ENCODE assay signal across 17 cellular contexts in genomic region chr10:44196336-44196735, GRCh38.
A peak's percentile ranks its signal among the peaks of the same experiment; 100 is the strongest.
DNase-seq lines count a peak whose midpoint lies in the region; ATAC-seq and TF ChIP-seq lines count a peak whose summit lies in the region.
"Had no signal": no experiment of that assay in that cellular context is flagged by ENCODE, and none has a peak within 500 bp of the region (broad histone marks: within the 10 kb centered on the region; RNA-seq: fewer than 3 reads in every experiment).

No MANE protein-coding gene starts in this region.

- no peak for TF ChIP-seq RAD21 in IMR-90 (IDR thresholded peaks at IDR 0.05; ENCODE audit: low read length)

- dilution Hi-C loops in IMR-90 (cut with HindIII; ENCODE audit: low sequenced_read_pairs, unreplicated experiment), result no loop called here

- no peak overlapping the region for H3K4me2 ChIP-seq in IMR-90 (ENCODE audit: low read depth, low read length)

- H3K4me3 ChIP-seq in IMR-90 (ENCODE audit: insufficient read depth, low read depth, low read length), result no peak overlapping the region
- no peak overlapping the region for H3K4me3 ChIP-seq in uterus
- H3K4me3 ChIP-seq: BLaER1 had no signal

- CTCF ChIA-PET in activated CD8-positive, alpha-beta T cell treated with anti-CD3 and anti-CD28 coated beads, Interleukin-2, amount 10 ng/mL, durations not matched to agents 7 days and 5 days (lab: Charles Lee), result no interaction called here
- CTCF ChIA-PET in activated CD8-positive, alpha-beta T cell treated with anti-CD3 and anti-CD28 coated beads for 36 hours (lab: Charles Lee), result no interaction called here
- CTCF ChIA-PET in IMR-90 (lab: Yijun Ruan, JAX), result interaction anchor here (0.5 to 1.2 kb wide), 2 partner anchors 113 to 506 kb away, joined by 3 to 5 read pairs; no protein-coding TSS in a partner anchor

- H3K9me3 ChIP-seq in IMR-90 (ENCODE audit: control insufficient read depth, insufficient read depth, low read length) (peaks cover 2% of the 10 kb centered on the region), uterus (no peaks in the 10 kb centered on the region)
- H3K9me3 ChIP-seq: BLaER1, Caco-2 had no signal

- peaks cover 16% of the 10 kb centered on the region for H3K27me3 ChIP-seq in IMR-90 (ENCODE audit: control insufficient read depth, insufficient read depth, low read length)
- H3K27me3 ChIP-seq in uterus, result no peaks in the 10 kb centered on the region
- H3K27me3 ChIP-seq: BLaER1 had no signal

- peaks cover 3% of the 10 kb centered on the region; the same call in 1 of the 2 replicates for H4K20me1 ChIP-seq in IMR-90 (ENCODE audit: insufficient read depth, low read length)
- H4K20me1 ChIP-seq: BLaER1 had no signal

- H3K56ac ChIP-seq in IMR-90 (ENCODE audit: extremely low read depth, insufficient read depth, low read length), result no peak overlapping the region

- H2BK120ac ChIP-seq in IMR-90 (ENCODE audit: low read depth, low read length), result peak overlapping the region; percentile 2; the same call in 1 of the 2 replicates

- H3K18ac ChIP-seq in IMR-90 (ENCODE audit: low read depth, low read length), result no peak overlapping the region

- intact Hi-C loops in activated CD8-positive, alpha-beta T cell treated with anti-CD3 and anti-CD28 coated beads for 36 hours (cut with micrococcal nuclease), result no loop called here
- intact Hi-C loops in IMR-90 (cut with micrococcal nuclease) (no loop called here), uterus (cut with DNase I; ENCODE audit: low total_unique reads) (no loop called here)

- no TSS peak for BruUV-seq in IMR-90 (replicated peaks; lab: Mats Ljungman, UMichigan)

- H3K36me3 ChIP-seq in IMR-90 (ENCODE audit: control insufficient read depth, insufficient read depth, low read length) (no peaks in the 10 kb centered on the region), uterus (no peaks in the 10 kb centered on the region)
- H3K36me3 ChIP-seq: BLaER1 had no signal

- H4K8ac ChIP-seq in IMR-90 (ENCODE audit: low read depth in 2 of 2, low read length in 2 of 2), result peak overlapping the region in 1 of 2 experiments; percentile 2; a peak in 1 of 4 replicates

- H2BK20ac ChIP-seq in IMR-90 (ENCODE audit: low read depth, low read length), result 0 out of 2 replicates have a peak overlapping the region, but pooled peaks have one; percentile 24

- peaks cover 27% of the 10 kb centered on the region for H3K4me1 ChIP-seq in IMR-90 (ENCODE audit: control insufficient read depth, insufficient read depth, low read length)
- peaks cover 0 to 11% of the 10 kb centered on the region in 2 donors for H3K4me1 ChIP-seq in uterus
- H3K4me1 ChIP-seq: Caco-2 had no signal

- H3K27ac ChIP-seq in IMR-90 (ENCODE audit: insufficient read depth, low read length), result no peak overlapping the region
- peak overlapping the region; percentile 39 to 59 for H3K27ac ChIP-seq in uterus
- H3K27ac ChIP-seq: 22Rv1, BLaER1, HL-60 had no signal

- DNase-seq in activated CD8-positive, alpha-beta T cell treated with anti-CD3 and anti-CD28 coated beads, Interleukin-2, amount 10 ng/mL, durations not matched to agents 7 days and 5 days, result peak; percentile 1
- no peak for DNase-seq in activated CD8-positive, alpha-beta T cell treated with anti-CD3 and anti-CD28 coated beads for 36 hours
- no peak for DNase-seq in IMR-90
- DNase-seq in neural crest cell (ENCODE audit: low read depth, low spot score), result no peak
- no peak for DNase-seq in uterus
- no peak for DNase-seq in stimulated activated CD4-positive, alpha-beta T cell treated with anti-CD3 and anti-CD28 coated beads, Interleukin-4, amount 100 ng/mL, for 4 hours
- no peak for DNase-seq in activated naive CD4-positive, alpha-beta T cell treated with anti-CD3 and anti-CD28 coated beads, Interleukin-2, amount 50 U/mL, for 72 hours (ENCODE audit: low spot score in 2 of 2)
- DNase-seq: AML-193; Caco-2; CD8-positive, alpha-beta memory T cell; DMS53; GF-D8; HCEC 1CT; HFFc6 had no signal

- no peak overlapping the region for H2BK5ac ChIP-seq in IMR-90 (ENCODE audit: low read depth, low read length, poor library complexity, severe bottlenecking)

- H2AFZ ChIP-seq in IMR-90 (replicated peaks; ENCODE audit: low read length, poor library complexity), result no peak overlapping the region

- POLR2A ChIA-PET in activated CD8-positive, alpha-beta T cell treated with anti-CD3 and anti-CD28 coated beads, Interleukin-2, amount 10 ng/mL, durations not matched to agents 7 days and 5 days (lab: Charles Lee), result no interaction called here
- POLR2A ChIA-PET in activated CD8-positive, alpha-beta T cell treated with anti-CD3 and anti-CD28 coated beads for 36 hours (lab: Charles Lee), result no interaction called here
- POLR2A ChIA-PET in IMR-90 (lab: Charles Lee; ENCODE audit: unreplicated experiment), result no interaction called here

- no peak overlapping the region for H2AK9ac ChIP-seq in IMR-90 (replicated peaks; ENCODE audit: low read depth, low read length, poor library complexity)

- TF ChIP-seq POLR2A in IMR-90 (IDR thresholded peaks at IDR 0.05; ENCODE audit: low read depth, low read length), result no peak
- TF ChIP-seq POLR2A in uterus (IDR thresholded peaks at IDR 0.05), result no peak

- H3K14ac ChIP-seq in IMR-90 (replicated peaks; ENCODE audit: low read depth, low read length), result no peak overlapping the region

- H3K36me3 Mint-ChIP-seq in activated CD8-positive, alpha-beta T cell treated with anti-CD3 and anti-CD28 coated beads, Interleukin-2, amount 10 ng/mL, durations not matched to agents 7 days and 5 days (ENCODE audit: low read depth), result no peaks in the 10 kb centered on the region
- H3K36me3 Mint-ChIP-seq in activated CD8-positive, alpha-beta T cell treated with anti-CD3 and anti-CD28 coated beads for 36 hours (ENCODE audit: low read depth), result no peaks in the 10 kb centered on the region
- H3K36me3 Mint-ChIP-seq in neural crest cell (ENCODE audit: low read depth), result no peaks in the 10 kb centered on the region
- no peaks in the 10 kb centered on the region for H3K36me3 Mint-ChIP-seq in activated naive CD4-positive, alpha-beta T cell treated with anti-CD3 and anti-CD28 coated beads, Interleukin-2, amount 50 U/mL, for 72 hours

- no peak for ATAC-seq in activated CD8-positive, alpha-beta T cell treated with anti-CD3 and anti-CD28 coated beads, Interleukin-2, amount 10 ng/mL, durations not matched to agents 7 days and 5 days
- ATAC-seq in activated CD8-positive, alpha-beta T cell treated with anti-CD3 and anti-CD28 coated beads for 36 hours, result no peak
- no peak for ATAC-seq in IMR-90 (ENCODE audit: low read depth)
- ATAC-seq in activated naive CD4-positive, alpha-beta T cell treated with anti-CD3 and anti-CD28 coated beads, Interleukin-2, amount 50 U/mL, for 72 hours, result no peak

- H3K9me1 ChIP-seq in IMR-90 (ENCODE audit: insufficient read depth, low read length), result peaks cover 12% of the 10 kb centered on the region

- no peak overlapping the region for H2BK15ac ChIP-seq in IMR-90 (ENCODE audit: low read depth, low read length)

- no peak overlapping the region; the same call in 1 of the 2 replicates for H4K5ac ChIP-seq in IMR-90 (ENCODE audit: low read depth, low read length)

- H3K27ac Mint-ChIP-seq in activated CD8-positive, alpha-beta T cell treated with anti-CD3 and anti-CD28 coated beads, Interleukin-2, amount 10 ng/mL, durations not matched to agents 7 days and 5 days, result no peak overlapping the region
- H3K27ac Mint-ChIP-seq in activated CD8-positive, alpha-beta T cell treated with anti-CD3 and anti-CD28 coated beads for 36 hours, result no peak overlapping the region
- H3K27ac Mint-ChIP-seq in neural crest cell (ENCODE audit: unreplicated experiment), result peak overlapping the region; percentile 57
- H3K27ac Mint-ChIP-seq in activated naive CD4-positive, alpha-beta T cell treated with anti-CD3 and anti-CD28 coated beads, Interleukin-2, amount 50 U/mL, for 72 hours, result no peak overlapping the region
- H3K27ac Mint-ChIP-seq: CD8-positive, alpha-beta memory T cell; HFFc6 had no signal

- peak overlapping the region; percentile 29; the same call in 1 of the 2 replicates for H2AK5ac ChIP-seq in IMR-90 (ENCODE audit: low read depth, low read length)

- WGBS in IMR-90 (ENCODE audit: extremely low coverage in 2 of 2, insufficient read length in 1 of 2), 2 experiments, result 100% methylated on average over 1 of the region's 5 CpGs; no CpG with 5 or more reads in 1 of the 2 experiments

- no peak overlapping the region for H3K9ac ChIP-seq in IMR-90 (ENCODE audit: low read depth, low read length)
- H3K9ac ChIP-seq: BLaER1 had no signal

- no peak overlapping the region for H3K4me3 Mint-ChIP-seq in activated CD8-positive, alpha-beta T cell treated with anti-CD3 and anti-CD28 coated beads, Interleukin-2, amount 10 ng/mL, durations not matched to agents 7 days and 5 days
- H3K4me3 Mint-ChIP-seq in activated CD8-positive, alpha-beta T cell treated with anti-CD3 and anti-CD28 coated beads for 36 hours, result no peak overlapping the region
- H3K4me3 Mint-ChIP-seq in neural crest cell, result no peak overlapping the region
- H3K4me3 Mint-ChIP-seq: CD8-positive, alpha-beta memory T cell; HFFc6 had no signal

- no peak overlapping the region; the same call in 1 of the 2 replicates for H4K91ac ChIP-seq in IMR-90 (ENCODE audit: insufficient read depth, low read depth, low read length)

- no peaks in the 10 kb centered on the region for H3K79me1 ChIP-seq in IMR-90 (ENCODE audit: low read depth in 1 of 2, low read length in 2 of 2)

- no peaks in the 10 kb centered on the region for H3K4me1 Mint-ChIP-seq in activated CD8-positive, alpha-beta T cell treated with anti-CD3 and anti-CD28 coated beads, Interleukin-2, amount 10 ng/mL, durations not matched to agents 7 days and 5 days (ENCODE audit: low read depth)
- no peaks in the 10 kb centered on the region for H3K4me1 Mint-ChIP-seq in activated CD8-positive, alpha-beta T cell treated with anti-CD3 and anti-CD28 coated beads for 36 hours (ENCODE audit: low read depth)
- peaks cover 10% of the 10 kb centered on the region for H3K4me1 Mint-ChIP-seq in neural crest cell
- H3K4me1 Mint-ChIP-seq: CD8-positive, alpha-beta memory T cell had no signal

- H3K9me3 Mint-ChIP-seq in activated CD8-positive, alpha-beta T cell treated with anti-CD3 and anti-CD28 coated beads, Interleukin-2, amount 10 ng/mL, durations not matched to agents 7 days and 5 days (ENCODE audit: insufficient read depth), result no peaks in the 10 kb centered on the region
- H3K9me3 Mint-ChIP-seq in activated CD8-positive, alpha-beta T cell treated with anti-CD3 and anti-CD28 coated beads for 36 hours, result no peaks in the 10 kb centered on the region
- peaks cover 5% of the 10 kb centered on the region for H3K9me3 Mint-ChIP-seq in neural crest cell
- no peaks in the 10 kb centered on the region for H3K9me3 Mint-ChIP-seq in activated naive CD4-positive, alpha-beta T cell treated with anti-CD3 and anti-CD28 coated beads, Interleukin-2, amount 50 U/mL, for 72 hours
- H3K9me3 Mint-ChIP-seq: HFFc6 had no signal

- in situ Hi-C loops in IMR-90 (cut with MboI; ENCODE audit: low sequenced_read_pairs), result no loop called here

- no peak overlapping the region for H3K23ac ChIP-seq in IMR-90 (ENCODE audit: low read depth, low read length)

- H3K4ac ChIP-seq in IMR-90 (ENCODE audit: low read depth, low read length), result peak overlapping the region; percentile 29; the same call in 1 of the 2 replicates

- H3K27me3 Mint-ChIP-seq in activated CD8-positive, alpha-beta T cell treated with anti-CD3 and anti-CD28 coated beads, Interleukin-2, amount 10 ng/mL, durations not matched to agents 7 days and 5 days (ENCODE audit: low read depth), result no peaks in the 10 kb centered on the region
- peaks cover 6% of the 10 kb centered on the region for H3K27me3 Mint-ChIP-seq in activated CD8-positive, alpha-beta T cell treated with anti-CD3 and anti-CD28 coated beads for 36 hours
- no peaks in the 10 kb centered on the region for H3K27me3 Mint-ChIP-seq in neural crest cell (ENCODE audit: low read depth)

- no peak for TF ChIP-seq CTCF in activated CD8-positive, alpha-beta T cell treated with anti-CD3 and anti-CD28 coated beads for 36 hours (IDR thresholded peaks at IDR 0.05)
- TF ChIP-seq CTCF in IMR-90 (conservative IDR thresholded peaks at IDR 0.05; ENCODE audit: low read depth, low read length), result no peak
- no peak for TF ChIP-seq CTCF in neural crest cell (conservative IDR thresholded peaks at IDR 0.05)
- no peak for TF ChIP-seq CTCF in uterus (IDR thresholded peaks at IDR 0.05)
